2 cellular contexts compared by ENCODE assay signal in genomic region chr2:174595415-174595814, GRCh38.
TF ChIP-seq lines count a peak whose summit lies in the region.

No MANE protein-coding gene starts in this region.

TF ChIP-seq in liver, 16 proteins besides CTCF, POLR2A, EP300 and RAD21:
- no peak for TF ChIP-seq TAF1 (conservative IDR thresholded peaks at IDR 0.05)
- no peak for TF ChIP-seq MAX (IDR thresholded peaks at IDR 0.05)
- no peak for TF ChIP-seq JUND (IDR thresholded peaks at IDR 0.05)
- TF ChIP-seq, protein P1, sequence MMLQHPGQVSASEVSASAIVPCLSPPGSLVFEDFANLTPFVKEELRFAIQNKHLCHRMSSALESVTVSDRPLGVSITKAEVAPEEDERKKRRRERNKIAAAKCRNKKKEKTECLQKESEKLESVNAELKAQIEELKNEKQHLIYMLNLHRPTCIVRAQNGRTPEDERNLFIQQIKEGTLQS (IDR thresholded peaks at IDR 0.05), result no peak
- no peak for TF ChIP-seq HNF4G (IDR thresholded peaks at IDR 0.05)
- TF ChIP-seq RXRA (IDR thresholded peaks at IDR 0.05), result no peak
- TF ChIP-seq NR2F2 (IDR thresholded peaks at IDR 0.05), result no peak

TF ChIP-seq in HepG2, 621 proteins besides CTCF, POLR2A, EP300 and RAD21:
- no peak for TF ChIP-seq ZFP62 (CRISPR knock-in tag; IDR thresholded peaks at IDR 0.05)
- TF ChIP-seq ZNF672 (CRISPR knock-in tag; IDR thresholded peaks at IDR 0.05), result no peak
- TF ChIP-seq KLF9 (CRISPR knock-in tag; IDR thresholded peaks at IDR 0.05; ENCODE audit: low read depth), result no peak
- TF ChIP-seq DBP (CRISPR knock-in tag; IDR thresholded peaks at IDR 0.05; ENCODE audit: not compliant biosample characterization), result no peak
- no peak for TF ChIP-seq FOXO1 (CRISPR knock-in tag; IDR thresholded peaks at IDR 0.05)
- TF ChIP-seq PITX1 (CRISPR knock-in tag; IDR thresholded peaks at IDR 0.05), result no peak
- TF ChIP-seq TARDBP (CRISPR knock-in tag; IDR thresholded peaks at IDR 0.05), result no peak
- no peak for TF ChIP-seq YEATS2 (CRISPR knock-in tag; IDR thresholded peaks at IDR 0.05; ENCODE audit: borderline replicate concordance)
- TF ChIP-seq SOX5 (CRISPR knock-in tag; IDR thresholded peaks at IDR 0.05; ENCODE audit: borderline replicate concordance), result no peak
- TF ChIP-seq, protein P2, sequence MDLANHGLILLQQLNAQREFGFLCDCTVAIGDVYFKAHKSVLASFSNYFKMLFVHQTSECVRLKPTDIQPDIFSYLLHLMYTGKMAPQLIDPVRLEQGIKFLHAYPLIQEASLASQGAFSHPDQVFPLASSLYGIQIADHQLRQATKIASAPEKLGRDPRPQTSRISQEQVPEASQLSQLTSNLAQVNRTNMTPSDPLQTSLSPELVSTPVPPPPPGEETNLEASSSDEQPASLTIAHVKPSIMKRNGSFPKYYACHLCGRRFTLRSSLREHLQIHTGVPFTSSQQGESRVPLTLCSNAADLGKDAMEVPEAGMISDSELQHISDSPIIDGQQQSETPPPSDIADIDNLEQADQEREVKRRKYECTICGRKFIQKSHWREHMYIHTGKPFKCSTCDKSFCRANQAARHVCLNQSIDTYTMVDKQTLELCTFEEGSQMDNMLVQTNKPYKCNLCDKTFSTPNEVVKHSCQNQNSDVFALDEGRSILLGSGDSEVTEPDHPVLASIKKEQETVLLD (CRISPR knock-in tag; IDR thresholded peaks at IDR 0.05; ENCODE audit: low read depth), result no peak
- no peak for TF ChIP-seq AGO1 (IDR thresholded peaks at IDR 0.05; ENCODE audit: low read depth, low read length, poor library complexity, severe bottlenecking)
- no peak for TF ChIP-seq ZNF20 (CRISPR knock-in tag; IDR thresholded peaks at IDR 0.05)
- TF ChIP-seq TOPORS (CRISPR knock-in tag; IDR thresholded peaks at IDR 0.05), result no peak
- TF ChIP-seq ZNF3 (CRISPR knock-in tag; IDR thresholded peaks at IDR 0.05), result no peak
- TF ChIP-seq PPARG (CRISPR knock-in tag; conservative IDR thresholded peaks at IDR 0.05), result no peak
- TF ChIP-seq ZMAT3 (CRISPR knock-in tag; conservative IDR thresholded peaks at IDR 0.05), result no peak
- TF ChIP-seq NFE2L2 (IDR thresholded peaks at IDR 0.05; ENCODE audit: low read length), result no peak
- no peak for TF ChIP-seq ZNF512B (CRISPR knock-in tag; IDR thresholded peaks at IDR 0.05; ENCODE audit: borderline replicate concordance)
- TF ChIP-seq ZXDC (CRISPR knock-in tag; IDR thresholded peaks at IDR 0.05), result no peak
- no peak for TF ChIP-seq SKI (IDR thresholded peaks at IDR 0.05; ENCODE audit: partially characterized antibody)
